In the genomic region with DNA sequence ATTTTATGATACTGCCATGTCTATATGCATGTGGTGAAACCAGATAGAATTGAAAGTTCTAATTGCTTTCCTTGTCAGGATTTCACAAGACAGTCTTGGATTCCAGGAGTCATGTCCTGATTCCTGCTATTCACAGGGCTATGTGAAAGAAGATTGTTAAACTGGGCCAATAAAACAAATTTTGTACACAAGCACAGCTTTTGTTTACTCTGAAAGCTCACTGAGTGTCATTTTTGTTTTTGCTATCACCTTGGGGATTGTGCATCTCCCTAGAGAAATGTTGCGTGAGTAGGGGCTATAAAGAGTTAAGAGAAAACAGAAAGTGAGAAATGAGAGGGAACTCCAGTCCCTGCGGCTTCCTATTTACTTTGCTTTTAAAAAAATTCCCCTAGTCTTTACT, we compare ENCODE assay signal across 14 cellular contexts.
DNase-seq lines count a peak whose midpoint lies in the region; ATAC-seq and TF ChIP-seq lines count a peak whose summit lies in the region.
"Had no signal": no experiment of that assay in that cellular context is flagged by ENCODE, and none has a peak within 500 bp of the region (broad histone marks: within the 10 kb centered on the region; RNA-seq: fewer than 3 reads in every experiment).

No MANE protein-coding gene starts in this region.

- no peaks in the 10 kb centered on the region for H3K4me1 ChIP-seq in esophagus squamous epithelium
- H3K4me1 ChIP-seq: gastroesophageal sphincter, upper lobe of left lung had no signal

- no peaks in the 10 kb centered on the region for H3K27me3 ChIP-seq in esophagus squamous epithelium
- H3K27me3 ChIP-seq: upper lobe of left lung had no signal

- H3K36me3 ChIP-seq in esophagus squamous epithelium: no peaks in the 10 kb centered on the region
- H3K36me3 ChIP-seq: gastroesophageal sphincter, upper lobe of left lung, WERI-Rb-1 had no signal

- 32 to 35% methylated on average over 2 of the region's 2 CpGs for WGBS in esophagus squamous epithelium, 2 donors

- ATAC-seq in GM19397 (IDR thresholded peaks at IDR 0.05; ENCODE audit: unreplicated experiment): peak; percentile 95
- ATAC-seq in HG02852 (IDR thresholded peaks at IDR 0.05; ENCODE audit: unreplicated experiment): peak; percentile 96
- ATAC-seq in HG03521 (IDR thresholded peaks at IDR 0.05; ENCODE audit: unreplicated experiment): peak; percentile 97
- no peak for ATAC-seq in omental fat pad (ENCODE audit: low FRiP score)
- ATAC-seq: gastroesophageal sphincter, HCT116 had no signal

- no peak for TF ChIP-seq CTCF in GM12864 (IDR thresholded peaks at IDR 0.05; ENCODE audit: low read depth, low read length, missing control alignments)
- TF ChIP-seq CTCF in omental fat pad (IDR thresholded peaks at IDR 0.05): no peak
- no peak for TF ChIP-seq CTCF in esophagus squamous epithelium (IDR thresholded peaks at IDR 0.05)

- DNase-seq in GM12864 (ENCODE audit: low read depth) (peak; percentile 30), AG08396 (ENCODE audit: low spot score) (no peak), omental fat pad (ENCODE audit: low spot score) (no peak), esophagus squamous epithelium (lab: John Stamatoyannopoulos, UW) (no peak), NCI-H1105 (lab: John Stamatoyannopoulos, UW) (no peak)
- DNase-seq: MV-4-11, upper lobe of left lung, WERI-Rb-1 had no signal

- H3K9me3 ChIP-seq in esophagus squamous epithelium: no peaks in the 10 kb centered on the region
- H3K9me3 ChIP-seq: gastroesophageal sphincter, upper lobe of left lung had no signal

- H3K27ac ChIP-seq in esophagus squamous epithelium: no peak overlapping the region
- H3K27ac ChIP-seq: coronary artery, gastroesophageal sphincter, upper lobe of left lung, WERI-Rb-1 had no signal

- H3K4me3 ChIP-seq in GM12864 (ENCODE audit: low read depth, low read length): no peak overlapping the region
- H3K4me3 ChIP-seq in esophagus squamous epithelium: no peak overlapping the region
- H3K4me3 ChIP-seq: coronary artery, gastroesophageal sphincter, upper lobe of left lung had no signal

- TF ChIP-seq POLR2A in esophagus squamous epithelium (IDR thresholded peaks at IDR 0.05): no peak

- intact Hi-C loops in esophagus squamous epithelium (cut with DNase I): no loop called here
